ENCODE assay signal across 22 cellular contexts in the genomic region with DNA sequence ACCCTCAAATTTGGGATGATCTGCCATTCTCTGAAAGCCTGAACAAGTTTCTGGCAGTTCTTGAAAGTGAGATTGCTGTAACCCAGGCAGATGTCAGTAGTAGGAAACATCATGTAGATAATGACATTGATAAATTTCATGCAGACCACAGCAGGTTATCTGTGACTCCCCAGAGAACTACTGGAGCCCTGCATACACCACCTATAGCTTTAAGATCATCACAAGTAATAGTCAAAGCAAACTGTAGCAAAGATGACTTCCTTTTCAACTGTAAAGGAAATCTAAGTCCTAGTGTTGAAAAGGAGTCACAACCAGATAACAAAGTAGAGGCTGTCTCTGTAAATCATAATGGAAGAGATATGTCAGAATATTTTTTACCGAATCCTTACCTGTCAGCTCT.
"Had no signal": no experiment of that assay in that cellular context is flagged by ENCODE, and none has a peak within 500 bp of the region (broad histone marks: within the 10 kb centered on the region; RNA-seq: fewer than 3 reads in every experiment).

No MANE protein-coding gene starts in this region.

- H3K79me2 ChIP-seq: parathyroid adenoma had no signal

- H3K9me3 Mint-ChIP-seq: activated CD4-positive, alpha-beta T cell treated with anti-CD3 and anti-CD28 coated beads, Interleukin-2, amount 10 ng/mL, durations not matched to agents 24 days and 14 days; activated T-cell treated with anti-CD3 and anti-CD28 coated beads, Interleukin-2, amount 50 U/mL, for 24 hours; activated T-helper 2 cell treated with anti-CD3 and anti-CD28 coated beads, Interferon-gamma antibody, Interleukin-2, Interleukin-4, amounts not matched to agents 10 μg/mL and 5 μg/mL and 100 μg/mL, durations not matched to agents 14 hours and 24 hours and 36 hours; dendritic cell treated with granulocyte-macrophage colony-stimulating factor and Interleukin-4, amounts not matched to agents 40 ng/mL and 50 ng/mL, for 4 days; immature natural killer cell; neural progenitor cell; stimulated activated memory B cell treated with anti-CD40 and anti-IgM and Interleukin-4, amounts not matched to agents 10 μg/mL and 1 μg/mL and 100 μg/mL, for 72 hours had no signal

- H3K27ac Mint-ChIP-seq: activated CD4-positive, alpha-beta T cell treated with anti-CD3 and anti-CD28 coated beads, Interleukin-2, amount 10 ng/mL, durations not matched to agents 24 days and 14 days; activated CD8-positive, alpha-beta T cell treated with anti-CD3 and anti-CD28 coated beads, Interleukin-2, amount 10 ng/mL, durations not matched to agents 7 days and 5 days; activated T-cell treated with anti-CD3 and anti-CD28 coated beads, Interleukin-2, amount 50 U/mL, for 24 hours; activated T-helper 2 cell treated with anti-CD3 and anti-CD28 coated beads, Interferon-gamma antibody, Interleukin-2, Interleukin-4, amounts not matched to agents 10 μg/mL and 5 μg/mL and 100 μg/mL, durations not matched to agents 14 hours and 24 hours and 36 hours; dendritic cell treated with granulocyte-macrophage colony-stimulating factor and Interleukin-4, amounts not matched to agents 40 ng/mL and 50 ng/mL, for 4 days; neural progenitor cell had no signal

- H3K4me3 ChIP-seq: cardiac muscle cell, esophagus muscularis mucosa, gastroesophageal sphincter, heart right ventricle, neural progenitor cell, sigmoid colon, testis, upper lobe of left lung had no signal

- H3K27me3 ChIP-seq: cardiac muscle cell, esophagus muscularis mucosa, gastroesophageal sphincter, heart right ventricle, neural progenitor cell, sigmoid colon, testis, upper lobe of left lung had no signal

- FAIRE-seq: TTC549 had no signal

- H3K4me1 Mint-ChIP-seq: neural progenitor cell had no signal

- H3K27me3 Mint-ChIP-seq: activated CD4-positive, alpha-beta T cell treated with anti-CD3 and anti-CD28 coated beads, Interleukin-2, amount 10 ng/mL, durations not matched to agents 24 days and 14 days; activated T-cell treated with anti-CD3 and anti-CD28 coated beads, Interleukin-2, amount 50 U/mL, for 24 hours; dendritic cell treated with granulocyte-macrophage colony-stimulating factor and Interleukin-4, amounts not matched to agents 40 ng/mL and 50 ng/mL, for 4 days; stimulated activated memory B cell treated with anti-CD40 and anti-IgM and Interleukin-4, amounts not matched to agents 10 μg/mL and 1 μg/mL and 100 μg/mL, for 72 hours had no signal

- H3K9me3 ChIP-seq: esophagus muscularis mucosa, gastroesophageal sphincter, heart right ventricle, sigmoid colon, testis, upper lobe of left lung had no signal

- DNase-seq: activated CD4-positive, alpha-beta T cell treated with anti-CD3 and anti-CD28 coated beads, Interleukin-2, amount 10 ng/mL, durations not matched to agents 24 days and 14 days; activated CD8-positive, alpha-beta T cell treated with anti-CD3 and anti-CD28 coated beads, Interleukin-2, amount 10 ng/mL, durations not matched to agents 7 days and 5 days; activated naive CD4-positive, alpha-beta T cell treated with anti-CD3 and anti-CD28 coated beads, Interleukin-2, amount 50 U/mL, for 16 hours; activated T-cell treated with anti-CD3 and anti-CD28 coated beads, Interleukin-2, amount 50 U/mL, for 24 hours; amniotic stem cell; effector CD8-positive, alpha-beta T cell; heart right ventricle; immature natural killer cell; left ventricle myocardium superior; sigmoid colon; stimulated activated CD4-positive, alpha-beta T cell treated with anti-CD3 and anti-CD28 coated beads, Interleukin-4, amount 100 ng/mL, for 4 hours; testis; upper lobe of left lung had no signal

- H3K4me1 ChIP-seq: esophagus muscularis mucosa, gastroesophageal sphincter, heart right ventricle, neural progenitor cell, parathyroid adenoma, sigmoid colon, testis, upper lobe of left lung had no signal

- H3K4me2 ChIP-seq: neural progenitor cell had no signal

- H2AFZ ChIP-seq: neural progenitor cell, parathyroid adenoma had no signal

- H3K27ac ChIP-seq: cardiac muscle cell, esophagus muscularis mucosa, gastroesophageal sphincter, heart right ventricle, neural progenitor cell, parathyroid adenoma, sigmoid colon, testis, upper lobe of left lung had no signal

- H3K4me3 Mint-ChIP-seq: activated CD4-positive, alpha-beta T cell treated with anti-CD3 and anti-CD28 coated beads, Interleukin-2, amount 10 ng/mL, durations not matched to agents 24 days and 14 days; activated CD8-positive, alpha-beta T cell treated with anti-CD3 and anti-CD28 coated beads, Interleukin-2, amount 10 ng/mL, durations not matched to agents 7 days and 5 days; activated T-cell treated with anti-CD3 and anti-CD28 coated beads, Interleukin-2, amount 50 U/mL, for 24 hours; dendritic cell treated with granulocyte-macrophage colony-stimulating factor and Interleukin-4, amounts not matched to agents 40 ng/mL and 50 ng/mL, for 4 days; immature natural killer cell; neural progenitor cell; stimulated activated memory B cell treated with anti-CD40 and anti-IgM and Interleukin-4, amounts not matched to agents 10 μg/mL and 1 μg/mL and 100 μg/mL, for 72 hours had no signal

- ATAC-seq: activated CD8-positive, alpha-beta T cell treated with anti-CD3 and anti-CD28 coated beads, Interleukin-2, amount 10 ng/mL, durations not matched to agents 7 days and 5 days; gastroesophageal sphincter; heart right ventricle; left ventricle myocardium superior; stimulated activated memory B cell treated with anti-CD40 and anti-IgM and Interleukin-4, amounts not matched to agents 10 μg/mL and 1 μg/mL and 100 μg/mL, for 72 hours had no signal

- H3K36me3 ChIP-seq: cardiac muscle cell, esophagus muscularis mucosa, gastroesophageal sphincter, neural progenitor cell, sigmoid colon, upper lobe of left lung had no signal

- H3K9ac ChIP-seq: neural progenitor cell, parathyroid adenoma had no signal
